In genomic region chr7:120060283-120060682, GRCh38 we compare ENCODE assay signal across 1 cellular context.
TF ChIP-seq lines count a peak whose summit lies in the region.

No MANE protein-coding gene starts in this region.

TF ChIP-seq in GM23338, 12 proteins besides CTCF, POLR2A, EP300 and RAD21 (continued from another document):
- no peak for TF ChIP-seq ZNF462 (CRISPR knock-in tag; IDR thresholded peaks at IDR 0.05)
- no peak for TF ChIP-seq JUNB (IDR thresholded peaks at IDR 0.05; ENCODE audit: unreplicated experiment)
- no peak for TF ChIP-seq REST (IDR thresholded peaks at IDR 0.05; ENCODE audit: unreplicated experiment)
- TF ChIP-seq STAT1 (IDR thresholded peaks at IDR 0.05; ENCODE audit: unreplicated experiment) = no peak
